In genomic region chr2:216665240-216665639, GRCh38 we compare ENCODE assay signal across 12 cellular contexts. TPM values are rescaled to one million over a fixed set of nuclear protein-coding genes. Genes with fewer than 3 reads are reported as not detected.
A peak's percentile ranks its signal among the peaks of the same experiment; 100 is the strongest.
DNase-seq lines count a peak whose midpoint lies in the region; ATAC-seq and TF ChIP-seq lines count a peak whose summit lies in the region.
"Had no signal": no experiment of that assay in that cellular context is flagged by ENCODE, and none has a peak within 500 bp of the region (broad histone marks: within the 10 kb centered on the region; RNA-seq: fewer than 3 reads in every experiment).

No MANE protein-coding gene starts in this region.

- H3K27ac ChIP-seq in mammary epithelial cell (ENCODE audit: insufficient read depth, low read depth, low read length), result peak overlapping the region; percentile 18
- no peak overlapping the region for H3K27ac ChIP-seq in upper lobe of left lung
- H3K27ac ChIP-seq: 22Rv1 had no signal

- H3K27me3 Mint-ChIP-seq in activated CD4-positive, alpha-beta T cell treated with anti-CD3 and anti-CD28 coated beads, Interleukin-2, amount 10 ng/mL, durations not matched to agents 7 days and 5 days, result no peaks in the 10 kb centered on the region

- no peaks in the 10 kb centered on the region for H3K4me1 Mint-ChIP-seq in activated CD4-positive, alpha-beta T cell treated with anti-CD3 and anti-CD28 coated beads, Interleukin-2, amount 10 ng/mL, durations not matched to agents 7 days and 5 days

- in situ Hi-C loops in mammary epithelial cell (cut with MboI; ENCODE audit: low sequenced_read_pairs in 2 of 2) (loop anchor here (5.0 kb wide), 1 partner anchor 148 kb away; no protein-coding TSS in a partner anchor), GM13976 (cut with MboI; ENCODE audit: low sequenced_read_pairs, unreplicated experiment) (loop anchor here (5.0 to 25.0 kb wide), 2 partner anchors 148 to 453 kb away; no protein-coding TSS in a partner anchor)

- H3K36me3 ChIP-seq in mammary epithelial cell (ENCODE audit: insufficient read depth, low read length), result peaks cover 12% of the 10 kb centered on the region
- no peaks in the 10 kb centered on the region for H3K36me3 ChIP-seq in upper lobe of left lung

- H3K9me3 ChIP-seq in mammary epithelial cell (replicated peaks; ENCODE audit: insufficient read depth, low read length) (no peaks in the 10 kb centered on the region), upper lobe of left lung (no peaks in the 10 kb centered on the region)

- TF ChIP-seq CTCF in mammary epithelial cell (conservative IDR thresholded peaks at IDR 0.05 in 1 of 2, IDR thresholded peaks at IDR 0.05 in 1 of 2; ENCODE audit: extremely low read depth in 1 of 2, insufficient read depth in 1 of 2, low read depth in 1 of 2, low read length in 2 of 2) (no peak), upper lobe of left lung (IDR thresholded peaks at IDR 0.05) (no peak), GM13976 (IDR thresholded peaks at IDR 0.05; ENCODE audit: borderline replicate concordance, control extremely low read depth, extremely low read depth, insufficient read depth, missing control alignments) (no peak), GM10266 (IDR thresholded peaks at IDR 0.05; ENCODE audit: control insufficient read depth, insufficient read depth, low read depth, missing control alignments) (no peak)

- H3K27me3 ChIP-seq in mammary epithelial cell (ENCODE audit: insufficient read depth, low read length), result no peaks in the 10 kb centered on the region
- H3K27me3 ChIP-seq in upper lobe of left lung, result no peaks in the 10 kb centered on the region

- POLR2A ChIA-PET in activated CD4-positive, alpha-beta T cell treated with anti-CD3 and anti-CD28 coated beads, Interleukin-2, amount 10 ng/mL, durations not matched to agents 7 days and 5 days (lab: Charles Lee), result no interaction called here

- ATAC-seq in upper lobe of left lung (ENCODE audit: low FRiP score in 2 of 2), result peak; percentile 5 to 24

- H4K20me1 ChIP-seq in mammary epithelial cell (ENCODE audit: insufficient read depth, low read length), result no peaks in the 10 kb centered on the region

- H3K27ac Mint-ChIP-seq in activated CD4-positive, alpha-beta T cell treated with anti-CD3 and anti-CD28 coated beads, Interleukin-2, amount 10 ng/mL, durations not matched to agents 7 days and 5 days, result no peak overlapping the region

- no TSS peak for BruUV-seq in mammary epithelial cell (replicated peaks; lab: Mats Ljungman, UMichigan)

- H3K4me2 ChIP-seq in mammary epithelial cell (ENCODE audit: insufficient read depth, low read depth, low read length), result peak overlapping the region; percentile 74

- no peaks in the 10 kb centered on the region for H3K9me3 Mint-ChIP-seq in activated CD4-positive, alpha-beta T cell treated with anti-CD3 and anti-CD28 coated beads, Interleukin-2, amount 10 ng/mL, durations not matched to agents 7 days and 5 days

- intact Hi-C loops in mammary epithelial cell (cut with micrococcal nuclease), result loop anchor here (1.0 to 10.0 kb wide), 4 partner anchors 31 to 718 kb away; no protein-coding TSS in a partner anchor

- H3K4me3 ChIP-seq in mammary epithelial cell (replicated peaks in 1 of 3; ENCODE audit: insufficient read depth in 1 of 3, low read depth in 2 of 3, low read length in 3 of 3), result no peak overlapping the region
- H3K4me3 ChIP-seq in upper lobe of left lung, result no peak overlapping the region

- no peak for TF ChIP-seq POLR2A in upper lobe of left lung (IDR thresholded peaks at IDR 0.05)

- H2AFZ ChIP-seq in mammary epithelial cell (ENCODE audit: low read depth, low read length), result peak overlapping the region; percentile 23

- H3K9ac ChIP-seq in mammary epithelial cell (ENCODE audit: insufficient read depth, low read length), result no peak overlapping the region

- no peak for TF ChIP-seq EP300 in upper lobe of left lung (IDR thresholded peaks at IDR 0.05)

- dilution Hi-C loops in mammary epithelial cell (cut with HindIII; ENCODE audit: low sequenced_read_pairs), result no loop called here

- no peaks in the 10 kb centered on the region for H3K36me3 Mint-ChIP-seq in activated CD4-positive, alpha-beta T cell treated with anti-CD3 and anti-CD28 coated beads, Interleukin-2, amount 10 ng/mL, durations not matched to agents 7 days and 5 days (ENCODE audit: low read depth)

- no peak overlapping the region for H3K4me3 Mint-ChIP-seq in activated CD4-positive, alpha-beta T cell treated with anti-CD3 and anti-CD28 coated beads, Interleukin-2, amount 10 ng/mL, durations not matched to agents 7 days and 5 days

- DNase-seq in NCI-H1105 treated with DMSO at 0.1 percent for 48 hours (lab: John Stamatoyannopoulos, UW) (peak; percentile 6), NCI-H1105 (lab: John Stamatoyannopoulos, UW) (no peak), mammary epithelial cell (peak; percentile 86), kidney tubule cell (ENCODE audit: low spot score) (peak; percentile 19), upper lobe of left lung (no peak), GM13976 (ENCODE audit: low spot score) (no peak), GM10266 (ENCODE audit: extremely low spot score) (no peak)
- DNase-seq in activated CD4-positive, alpha-beta T cell treated with anti-CD3 and anti-CD28 coated beads, Interleukin-2, amount 10 ng/mL, durations not matched to agents 7 days and 5 days, result no peak
- DNase-seq: activated T-cell treated with anti-CD3 and anti-CD28 coated beads, Interleukin-2, amount 50 U/mL, for 1 hour; nucleus accumbens; T-helper 9 cell had no signal

- H3K4me1 ChIP-seq in mammary epithelial cell (ENCODE audit: insufficient read depth, low read length) (peaks cover 31% of the 10 kb centered on the region), upper lobe of left lung (peaks cover 5 to 9% (median 7%) of the 10 kb centered on the region in 4 donors)

- CTCF ChIA-PET in mammary epithelial cell (lab: Charles Lee; ENCODE audit: low non-redundant PET), result interaction anchor here (0.6 to 1.2 kb wide), 5 partner anchors 11 to 601 kb away, joined by 4 to 8 read pairs (median 6); no protein-coding TSS in a partner anchor
- CTCF ChIA-PET in activated CD4-positive, alpha-beta T cell treated with anti-CD3 and anti-CD28 coated beads, Interleukin-2, amount 10 ng/mL, durations not matched to agents 7 days and 5 days (lab: Charles Lee), result interaction anchor here (0.9 to 8.5 kb wide), 2 partner anchors 10 to 147 kb away, joined by 3 to 60 read pairs; no protein-coding TSS in a partner anchor

- peaks cover 6% of the 10 kb centered on the region for H3K79me2 ChIP-seq in mammary epithelial cell (ENCODE audit: insufficient read depth, low read length)

- WGBS in mammary epithelial cell (ENCODE audit: low coverage, missing lambda C conversion rate), result 0% methylated on average over 6 of the region's 7 CpGs
- 46 to 53% methylated on average over 5 to 7 of the region's 7 CpGs for WGBS in upper lobe of left lung, 2 donors

RNA-seq across cellular contexts. Expression of gene IGFBP5, which starts 30.1 kb away (rescaled TPM):
- total RNA-seq in mammary epithelial cell, result 100 to 1,000 TPM in 1 of 2 donors, under 1 TPM in 1; 0.07 to 266 TPM
- 0.11 TPM for polyA plus RNA-seq in mammary epithelial cell
- not detected for polyA minus RNA-seq in mammary epithelial cell
- total RNA-seq in upper lobe of left lung, result 100 to 1,000 TPM in 3 of 6 donors, 10 to 100 TPM in 3; 41.9 to 304 (median 95.5) TPM
- not detected for total RNA-seq in activated CD4-positive, alpha-beta T cell treated with anti-CD3 and anti-CD28 coated beads, Interleukin-2, amount 10 ng/mL, durations not matched to agents 7 days and 5 days

RNA-seq across cellular contexts. Expression of gene IGFBP2, which starts 32.0 kb away (rescaled TPM):
- total RNA-seq in mammary epithelial cell, result 1,000 to 10,000 TPM in 1 of 2 donors, 100 to 1,000 TPM in 1; 782 to 1,729 TPM
- 501 TPM for polyA plus RNA-seq in mammary epithelial cell
- polyA minus RNA-seq in mammary epithelial cell, result 221 TPM
- 10 to 100 TPM; 16.8 to 82.8 (median 41.9) TPM for total RNA-seq in upper lobe of left lung
- 10 to 100 TPM; 10.3 to 10.9 TPM for total RNA-seq in activated CD4-positive, alpha-beta T cell treated with anti-CD3 and anti-CD28 coated beads, Interleukin-2, amount 10 ng/mL, durations not matched to agents 7 days and 5 days

Comparison
In these comparisons a context has a peak if more than half of its experiments do, and no peak if none do; other contexts are left out.
1. DNase-seq: peak in NCI-H1105 treated with DMSO at 0.1 percent for 48 hours (single experiment), mammary epithelial cell (single experiment) and kidney tubule cell (single experiment); none in NCI-H1105 (single experiment), upper lobe of left lung (0 of 2), GM13976 (single experiment), GM10266 (single experiment) and activated CD4-positive, alpha-beta T cell treated with anti-CD3 and anti-CD28 coated beads, Interleukin-2, amount 10 ng/mL, durations not matched to agents 7 days and 5 days (single experiment).
2. RNA of gene IGFBP2, which starts 32.0 kb away (total RNA-seq): 782 to 1,729 TPM in mammary epithelial cell; 16.8 to 82.8 TPM in upper lobe of left lung and 10.3 to 10.9 TPM in activated CD4-positive, alpha-beta T cell treated with anti-CD3 and anti-CD28 coated beads, Interleukin-2, amount 10 ng/mL, durations not matched to agents 7 days and 5 days; every median in the first group is over 4 times any median in the second.